In genomic region chr12:52879394-52880351, GRCh38 we compare ENCODE assay signal across 8 cellular contexts. TPM values are rescaled to one million over a fixed set of nuclear protein-coding genes. Genes with fewer than 3 reads are reported as not detected.
DNase-seq lines count a peak whose midpoint lies in the region; ATAC-seq lines count a peak whose summit lies in the region.

No MANE protein-coding gene starts in this region.

- peaks cover 12% of the 10 kb centered on the region for H3K27me3 Mint-ChIP-seq in activated CD8-positive, alpha-beta memory T cell treated with anti-CD3 and anti-CD28 coated beads, Interleukin-2, amount 10 ng/mL, durations not matched to agents 7 days and 5 days
- H3K27me3 Mint-ChIP-seq in effector memory CD8-positive, alpha-beta T cell, result peaks cover 7 to 25% of the 10 kb centered on the region in 2 donors

- H3K9me3 Mint-ChIP-seq in activated CD8-positive, alpha-beta memory T cell treated with anti-CD3 and anti-CD28 coated beads, Interleukin-2, amount 10 ng/mL, durations not matched to agents 7 days and 5 days (ENCODE audit: low read depth), result no peaks in the 10 kb centered on the region
- no peaks in the 10 kb centered on the region for H3K9me3 Mint-ChIP-seq in effector memory CD8-positive, alpha-beta T cell

- peak; percentile 94 for ATAC-seq in activated CD8-positive, alpha-beta memory T cell treated with anti-CD3 and anti-CD28 coated beads, Interleukin-2, amount 10 ng/mL, durations not matched to agents 7 days and 5 days
- peak; percentile 97 for ATAC-seq in effector memory CD8-positive, alpha-beta T cell (replicated peaks)
- ATAC-seq in HG02938 (IDR thresholded peaks at IDR 0.05; ENCODE audit: unreplicated experiment), result no peak

- H3K27me3 ChIP-seq in HUES6 (ENCODE audit: control insufficient read depth, insufficient read depth, low read length), result peaks cover 5% of the 10 kb centered on the region; the same call in 1 of the 2 replicates
- no peaks in the 10 kb centered on the region for H3K27me3 ChIP-seq in NT2/D1 (ENCODE audit: insufficient read depth, insufficient read length)

- H3K36me3 ChIP-seq in ES-I3 (ENCODE audit: insufficient read depth, low read length) (no peaks in the 10 kb centered on the region), HUES6 (ENCODE audit: control insufficient read depth, insufficient read depth, low read length) (no peaks in the 10 kb centered on the region), NT2/D1 (ENCODE audit: insufficient read depth, insufficient read length, low read length) (no peaks in the 10 kb centered on the region)

- no peak overlapping the region for H3K27ac ChIP-seq in HUES6 (ENCODE audit: low read depth, low read length)

- H3K4me3 ChIP-seq in HUES6 (ENCODE audit: low read depth, low read length) (peak overlapping the region; percentile 44), NT2/D1 (ENCODE audit: insufficient read length, low read depth) (no peak overlapping the region)

- CTCF ChIA-PET in activated CD8-positive, alpha-beta memory T cell treated with anti-CD3 and anti-CD28 coated beads, Interleukin-2, amount 10 ng/mL, durations not matched to agents 7 days and 5 days (lab: Charles Lee), result interaction anchor here (0.6 to 22.1 kb wide), 73 partner anchors 9 to 903 kb away, joined by 3 to 459 read pairs (median 4); partner anchors contain the start of genes EIF4B, KRT2, KRT74 and KRT78

- H3K9me3 ChIP-seq in ES-I3 (ENCODE audit: control insufficient read depth, insufficient read depth, low read length), result no peaks in the 10 kb centered on the region
- no peaks in the 10 kb centered on the region for H3K9me3 ChIP-seq in HUES6 (ENCODE audit: control insufficient read depth, insufficient read depth, low read depth, low read length)
- H3K9me3 ChIP-seq in NT2/D1 (ENCODE audit: insufficient read depth, low read length), result no peaks in the 10 kb centered on the region

- peak; percentile 89 for DNase-seq in NT2/D1 (ENCODE audit: low read depth, low spot score)
- peak; percentile 78 for DNase-seq in activated CD8-positive, alpha-beta memory T cell treated with anti-CD3 and anti-CD28 coated beads, Interleukin-2, amount 10 ng/mL, durations not matched to agents 7 days and 5 days
- peak; percentile 63 to 73 (median 66) for DNase-seq in effector memory CD8-positive, alpha-beta T cell
- DNase-seq in medulla oblongata (ENCODE audit: extremely low spot score), result peak; percentile 93
- DNase-seq in stimulated activated CD8-positive, alpha-beta memory T cell treated with anti-CD3 and anti-CD28 coated beads, Interleukin-12 subunit alpha, Interleukin-12 subunit beta, amount 100 ng/mL, for 24 hours (ENCODE audit: extremely low read depth), result peak; percentile 33

- no peaks in the 10 kb centered on the region for H3K36me3 Mint-ChIP-seq in activated CD8-positive, alpha-beta memory T cell treated with anti-CD3 and anti-CD28 coated beads, Interleukin-2, amount 10 ng/mL, durations not matched to agents 7 days and 5 days
- no peaks in the 10 kb centered on the region for H3K36me3 Mint-ChIP-seq in effector memory CD8-positive, alpha-beta T cell (ENCODE audit: insufficient read depth)

- peak overlapping the region; percentile 39; the same call in 1 of the 2 replicates for H3K9ac ChIP-seq in ES-I3 (ENCODE audit: low read depth, low read length)
- no peak overlapping the region for H3K9ac ChIP-seq in HUES6 (ENCODE audit: low read length)
- H3K9ac ChIP-seq in NT2/D1 (ENCODE audit: insufficient read length, low read depth), result no peak overlapping the region

- peaks cover 4% of the 10 kb centered on the region for H3K4me1 Mint-ChIP-seq in activated CD8-positive, alpha-beta memory T cell treated with anti-CD3 and anti-CD28 coated beads, Interleukin-2, amount 10 ng/mL, durations not matched to agents 7 days and 5 days
- H3K4me1 Mint-ChIP-seq in effector memory CD8-positive, alpha-beta T cell (ENCODE audit: low read depth in 2 of 2), result peaks cover 11 to 18% of the 10 kb centered on the region in 2 donors

- no peak overlapping the region for H3K4me3 Mint-ChIP-seq in activated CD8-positive, alpha-beta memory T cell treated with anti-CD3 and anti-CD28 coated beads, Interleukin-2, amount 10 ng/mL, durations not matched to agents 7 days and 5 days
- peak overlapping the region; percentile 64 to 80 for H3K4me3 Mint-ChIP-seq in effector memory CD8-positive, alpha-beta T cell

- H3K4me1 ChIP-seq in ES-I3 (ENCODE audit: insufficient read depth, low read length) (peaks cover 3% of the 10 kb centered on the region; the same call in 1 of the 2 replicates), HUES6 (ENCODE audit: control insufficient read depth, insufficient read depth, low read length) (peaks cover 16% of the 10 kb centered on the region), NT2/D1 (ENCODE audit: insufficient read depth, insufficient read length) (peaks cover 9% of the 10 kb centered on the region)

- H3K27ac Mint-ChIP-seq in activated CD8-positive, alpha-beta memory T cell treated with anti-CD3 and anti-CD28 coated beads, Interleukin-2, amount 10 ng/mL, durations not matched to agents 7 days and 5 days, result no peak overlapping the region
- H3K27ac Mint-ChIP-seq in effector memory CD8-positive, alpha-beta T cell, result peak overlapping the region in 1 of 2 donors; percentile 41

RNA-seq across cellular contexts. Expression of gene KRT8, which starts 25.2 kb away (rescaled TPM):
- under 1 TPM; 0.26 to 0.41 TPM for total RNA-seq in activated CD8-positive, alpha-beta memory T cell treated with anti-CD3 and anti-CD28 coated beads, Interleukin-2, amount 10 ng/mL, durations not matched to agents 7 days and 5 days

RNA-seq across cellular contexts. Expression of gene KRT78, which starts 30.9 kb away (rescaled TPM):
- not detected for total RNA-seq in activated CD8-positive, alpha-beta memory T cell treated with anti-CD3 and anti-CD28 coated beads, Interleukin-2, amount 10 ng/mL, durations not matched to agents 7 days and 5 days

RNA-seq across cellular contexts. Expression of gene KRT79, which starts 45.6 kb away (rescaled TPM):
- total RNA-seq in activated CD8-positive, alpha-beta memory T cell treated with anti-CD3 and anti-CD28 coated beads, Interleukin-2, amount 10 ng/mL, durations not matched to agents 7 days and 5 days, result under 1 TPM in 1 of 2 experiments, not detected in 1; 0.23 TPM

Comparison
In these comparisons a context has a peak if more than half of its experiments do, and no peak if none do; other contexts are left out.
1. DNase-seq: peak in every context shown above with its lines; median percentile 93 in medulla oblongata; 89 in NT2/D1; 78 in activated CD8-positive, alpha-beta memory T cell treated with anti-CD3 and anti-CD28 coated beads, Interleukin-2, amount 10 ng/mL, durations not matched to agents 7 days and 5 days; 66 in effector memory CD8-positive, alpha-beta T cell; 33 in stimulated activated CD8-positive, alpha-beta memory T cell treated with anti-CD3 and anti-CD28 coated beads, Interleukin-12 subunit alpha, Interleukin-12 subunit beta, amount 100 ng/mL, for 24 hours.